Comparison of ENCODE assay signal across 14 cellular contexts in genomic region chr3:58824777-58825176, GRCh38.
DNase-seq lines count a peak whose midpoint lies in the region; ATAC-seq and TF ChIP-seq lines count a peak whose summit lies in the region.
"Had no signal": no experiment of that assay in that cellular context is flagged by ENCODE, and none has a peak within 500 bp of the region (broad histone marks: within the 10 kb centered on the region; RNA-seq: fewer than 3 reads in every experiment).

No MANE protein-coding gene starts in this region.

- H3K4me1 ChIP-seq in endocrine pancreas (ENCODE audit: control insufficient read depth, insufficient read depth, low read length): peaks cover 13% of the 10 kb centered on the region
- H3K4me1 ChIP-seq in right lobe of liver: peaks cover 0 to 5% (median 0%) of the 10 kb centered on the region in 4 donors
- no peaks in the 10 kb centered on the region for H3K4me1 ChIP-seq in naive thymus-derived CD4-positive, alpha-beta T cell (ENCODE audit: control insufficient read depth in 2 of 2, insufficient read depth in 2 of 2, low read length in 2 of 2)
- H3K4me1 ChIP-seq: SJSA1 had no signal

- H3K36me3 Mint-ChIP-seq in activated T-cell treated with anti-CD3 and anti-CD28 coated beads, Interleukin-2, amount 50 U/mL, for 72 hours (ENCODE audit: insufficient read depth in 2 of 2): no peaks in the 10 kb centered on the region
- no peaks in the 10 kb centered on the region for H3K36me3 Mint-ChIP-seq in naive thymus-derived CD4-positive, alpha-beta T cell
- H3K36me3 Mint-ChIP-seq: CD8-positive, alpha-beta T cell; IgD-negative memory B cell had no signal

- peaks cover 6% of the 10 kb centered on the region for H3K27me3 Mint-ChIP-seq in activated T-cell treated with anti-CD3 and anti-CD28 coated beads, Interleukin-2, amount 50 U/mL, for 72 hours (ENCODE audit: low read depth)
- peaks cover 0 to 10% (median 8%) of the 10 kb centered on the region in 5 donors for H3K27me3 Mint-ChIP-seq in naive thymus-derived CD4-positive, alpha-beta T cell
- H3K27me3 Mint-ChIP-seq: IgD-negative memory B cell had no signal

- 21% methylated on average over 1 of the region's 1 CpG for WGBS in right lobe of liver (ENCODE audit: insufficient coverage, low coverage, low lambda C conversion rate, missing lambda C conversion rate)

- POLR2A ChIA-PET in naive thymus-derived CD4-positive, alpha-beta T cell (lab: Charles Lee): no interaction called here

- H3K4me1 Mint-ChIP-seq in activated T-cell treated with anti-CD3 and anti-CD28 coated beads, Interleukin-2, amount 50 U/mL, for 72 hours (ENCODE audit: low read depth): no peaks in the 10 kb centered on the region
- no peaks in the 10 kb centered on the region for H3K4me1 Mint-ChIP-seq in naive thymus-derived CD4-positive, alpha-beta T cell

- no peak overlapping the region for H3K27ac ChIP-seq in right lobe of liver
- no peak overlapping the region for H3K27ac ChIP-seq in naive thymus-derived CD4-positive, alpha-beta T cell (ENCODE audit: low read depth, low read length)
- H3K27ac ChIP-seq: SJSA1 had no signal

- no peaks in the 10 kb centered on the region for H3K9me3 ChIP-seq in endocrine pancreas (ENCODE audit: control insufficient read depth, low read length)
- no peaks in the 10 kb centered on the region for H3K9me3 ChIP-seq in right lobe of liver
- no peaks in the 10 kb centered on the region for H3K9me3 ChIP-seq in naive thymus-derived CD4-positive, alpha-beta T cell (ENCODE audit: control insufficient read depth in 2 of 3, low read length in 3 of 3)
- H3K9me3 ChIP-seq: SJSA1 had no signal

- H3K4me3 ChIP-seq in endocrine pancreas (ENCODE audit: control insufficient read depth, insufficient read depth, low read length) (peak overlapping the region; percentile 87), right lobe of liver (no peak overlapping the region)
- H3K4me3 ChIP-seq in naive thymus-derived CD4-positive, alpha-beta T cell (ENCODE audit: low read length): no peak overlapping the region
- H3K4me3 ChIP-seq: SJSA1 had no signal

- CTCF ChIA-PET in naive thymus-derived CD4-positive, alpha-beta T cell (lab: Charles Lee): no interaction called here

- H3K27me3 ChIP-seq in endocrine pancreas (ENCODE audit: control insufficient read depth, insufficient read depth, low read length): no peaks in the 10 kb centered on the region
- H3K27me3 ChIP-seq in right lobe of liver: no peaks in the 10 kb centered on the region
- no peaks in the 10 kb centered on the region for H3K27me3 ChIP-seq in naive thymus-derived CD4-positive, alpha-beta T cell (ENCODE audit: control insufficient read depth in 2 of 2, insufficient read depth in 2 of 2, low read length in 2 of 2)
- H3K27me3 ChIP-seq: SJSA1 had no signal

- TF ChIP-seq POLR2A in right lobe of liver (IDR thresholded peaks at IDR 0.05): no peak

- no peak for ATAC-seq in activated T-cell treated with anti-CD3 and anti-CD28 coated beads, Interleukin-2, amount 50 U/mL, for 72 hours (replicated peaks in 1 of 2)
- peak; percentile 34 to 67 (median 48) for ATAC-seq in right lobe of liver
- ATAC-seq in naive thymus-derived CD4-positive, alpha-beta T cell: no peak
- ATAC-seq: CD8-positive, alpha-beta T cell had no signal

- H3K36me3 ChIP-seq in endocrine pancreas (ENCODE audit: control insufficient read depth, insufficient read depth, low read length) (no peaks in the 10 kb centered on the region), right lobe of liver (no peaks in the 10 kb centered on the region)
- H3K36me3 ChIP-seq in naive thymus-derived CD4-positive, alpha-beta T cell (ENCODE audit: control insufficient read depth in 2 of 3, insufficient read depth in 3 of 3, low read length in 3 of 3): no peaks in the 10 kb centered on the region
- H3K36me3 ChIP-seq: SJSA1 had no signal

- peak overlapping the region; percentile 25 for H3K27ac Mint-ChIP-seq in activated T-cell treated with anti-CD3 and anti-CD28 coated beads, Interleukin-2, amount 50 U/mL, for 72 hours
- no peak overlapping the region for H3K27ac Mint-ChIP-seq in naive thymus-derived CD4-positive, alpha-beta T cell
- H3K27ac Mint-ChIP-seq: CD8-positive, alpha-beta T cell; IgD-negative memory B cell had no signal

- H3K9ac ChIP-seq in endocrine pancreas (ENCODE audit: control insufficient read depth, insufficient read depth, low read length): no peak overlapping the region

- peaks cover 0 to 2% of the 10 kb centered on the region in 2 donors for H3K9me3 Mint-ChIP-seq in activated T-cell treated with anti-CD3 and anti-CD28 coated beads, Interleukin-2, amount 50 U/mL, for 72 hours
- peaks cover 0 to 5% (median 0%) of the 10 kb centered on the region in 11 donors for H3K9me3 Mint-ChIP-seq in naive thymus-derived CD4-positive, alpha-beta T cell
- H3K9me3 Mint-ChIP-seq: CD8-positive, alpha-beta T cell had no signal

- no peak for TF ChIP-seq CTCF in right lobe of liver (IDR thresholded peaks at IDR 0.05)

- intact Hi-C loops in right lobe of liver (cut with DNase I): no loop called here
- intact Hi-C loops in naive thymus-derived CD4-positive, alpha-beta T cell (cut with micrococcal nuclease): loop anchor here in 1 of 2 donors (2.0 kb wide), 1 partner anchor 228 kb away; no protein-coding TSS in a partner anchor

- H3K4me3 Mint-ChIP-seq in activated T-cell treated with anti-CD3 and anti-CD28 coated beads, Interleukin-2, amount 50 U/mL, for 72 hours: no peak overlapping the region
- no peak overlapping the region for H3K4me3 Mint-ChIP-seq in naive thymus-derived CD4-positive, alpha-beta T cell
- H3K4me3 Mint-ChIP-seq: CD8-positive, alpha-beta T cell; IgD-negative memory B cell had no signal

- no peak for DNase-seq in activated T-cell treated with anti-CD3 and anti-CD28 coated beads, Interleukin-2, amount 50 U/mL, for 72 hours
- no peak for DNase-seq in activated T-cell treated with anti-CD3 and anti-CD28 coated beads, Interleukin-2, amount 50 U/mL, for 1 hour
- DNase-seq in right lobe of liver (no peak), NCI-H446 treated with DMSO at 0.1 percent for 48 hours (lab: John Stamatoyannopoulos, UW) (no peak)
- DNase-seq in stimulated activated CD8-positive, alpha-beta memory T cell treated with anti-CD3 and anti-CD28 coated beads, Interleukin-4, amount 100 ng/mL, for 48 hours: no peak
- DNase-seq in naive thymus-derived CD4-positive, alpha-beta T cell: no peak
- no peak for DNase-seq in activated naive CD4-positive, alpha-beta T cell (lab: John Stamatoyannopoulos, UW)
- DNase-seq: DMS79, NCI-H1417 treated with DMSO at 0.1 percent for 48 hours, NCI-H187 treated with DMSO at 0.1 percent for 48 hours had no signal

Comparison
In these comparisons a context has a peak if more than half of its experiments do, and no peak if none do; other contexts are left out.
1. ATAC-seq: peak in right lobe of liver (4 of 4); none in activated T-cell treated with anti-CD3 and anti-CD28 coated beads, Interleukin-2, amount 50 U/mL, for 72 hours (0 of 2) and naive thymus-derived CD4-positive, alpha-beta T cell (single experiment).